ENCODE assay signal across 18 cellular contexts in genomic region chr9:72665421-72665820, GRCh38.
DNase-seq lines count a peak whose midpoint lies in the region; ATAC-seq, FAIRE-seq and TF ChIP-seq lines count a peak whose summit lies in the region.
"Had no signal": no experiment of that assay in that cellular context is flagged by ENCODE, and none has a peak within 500 bp of the region (broad histone marks: within the 10 kb centered on the region; RNA-seq: fewer than 3 reads in every experiment).

No MANE protein-coding gene starts in this region.

- WGBS in psoas muscle, 3 donors, result 34 to 57% (median 39%) methylated on average over 2 of the region's 2 CpGs

- no peaks in the 10 kb centered on the region for H3K36me3 ChIP-seq in psoas muscle (ENCODE audit: insufficient read depth in 1 of 2, low read depth in 1 of 2)
- H3K36me3 ChIP-seq: suprapubic skin had no signal

- H3K9me3 ChIP-seq in psoas muscle, result no peaks in the 10 kb centered on the region
- H3K9me3 ChIP-seq: body of pancreas, SK-N-SH, suprapubic skin had no signal

- no peak overlapping the region for H3K27ac ChIP-seq in psoas muscle
- H3K27ac ChIP-seq: body of pancreas, suprapubic skin had no signal

- H3K27me3 ChIP-seq in psoas muscle (ENCODE audit: insufficient read depth in 3 of 3, low read length in 2 of 3), result no peaks in the 10 kb centered on the region
- H3K27me3 ChIP-seq: body of pancreas, suprapubic skin had no signal

- H3K4me3 ChIP-seq in psoas muscle, result no peak overlapping the region
- H3K4me3 ChIP-seq: body of pancreas, GM23338, suprapubic skin had no signal

- FAIRE-seq in GM12892 (lab: Jason Lieb, UNC), result no peak

- no peak for TF ChIP-seq CTCF in psoas muscle (IDR thresholded peaks at IDR 0.05)

- ATAC-seq in psoas muscle, result peak; percentile 81 to 89 (median 82)
- no peak for ATAC-seq in HG02571 (IDR thresholded peaks at IDR 0.05; ENCODE audit: unreplicated experiment)
- no peak for ATAC-seq in GM21529 (IDR thresholded peaks at IDR 0.05; ENCODE audit: unreplicated experiment)
- ATAC-seq: body of pancreas, GM23338, left colon had no signal

- DNase-seq in ELF-1 (ENCODE audit: low read depth, low spot score) (peak; percentile 31), RKO (ENCODE audit: low spot score) (peak; percentile 12), fibroblast of peridontal ligament (ENCODE audit: extremely low read depth) (peak; percentile 35), psoas muscle (no peak), GM12892 (ENCODE audit: insufficient read length) (no peak), ecto neural progenitor cell (ENCODE audit: low spot score) (no peak)
- DNase-seq: activated CD4-positive, alpha-beta memory T cell treated with anti-CD3 and anti-CD28 coated beads for 36 hours; body of pancreas; C1 segment of cervical spinal cord; left colon; NCI-H1105 treated with DMSO at 0.1 percent for 48 hours; NCI-H446; posterior cingulate gyrus; SK-N-SH had no signal

- no peak for TF ChIP-seq POLR2A in GM12892 (IDR thresholded peaks at IDR 0.05; ENCODE audit: low read depth, low read length)

- H3K4me1 ChIP-seq in psoas muscle, result peaks cover 8% of the 10 kb centered on the region
- H3K4me1 ChIP-seq: body of pancreas, suprapubic skin had no signal

- intact Hi-C loops in psoas muscle (cut with DNase I), result no loop called here

Comparison
In these comparisons a context has a peak if more than half of its experiments do, and no peak if none do; other contexts are left out.
1. DNase-seq: peak in ELF-1 (single experiment), RKO (single experiment) and fibroblast of peridontal ligament (single experiment); none in psoas muscle (0 of 2), GM12892 (single experiment) and ecto neural progenitor cell (single experiment).
2. ATAC-seq: peak in psoas muscle (4 of 4); none in HG02571 (single experiment) and GM21529 (single experiment).